Comparison of ENCODE assay signal across 2 cellular contexts in genomic region chr7:150964593-150965111, GRCh38.
TF ChIP-seq lines count a peak whose summit lies in the region.

No MANE protein-coding gene starts in this region.

TF ChIP-seq in HCT116, 20 proteins besides CTCF, POLR2A, EP300 and RAD21:
- no peak for TF ChIP-seq POLR2AphosphoS5 (IDR thresholded peaks at IDR 0.05; ENCODE audit: low read depth, low read length)
- no peak for TF ChIP-seq ZNF274 (IDR thresholded peaks at IDR 0.05; ENCODE audit: low read depth, low read length)
- no peak for TF ChIP-seq ATF3 (IDR thresholded peaks at IDR 0.05)
- TF ChIP-seq ZFX (IDR thresholded peaks at IDR 0.05), result no peak
- no peak for TF ChIP-seq EGR1 (IDR thresholded peaks at IDR 0.05; ENCODE audit: low read depth)
- no peak for TF ChIP-seq MAX (IDR thresholded peaks at IDR 0.05)
- no peak for TF ChIP-seq FOSL1 (IDR thresholded peaks at IDR 0.05; ENCODE audit: low read depth)
- no peak for TF ChIP-seq JUND (IDR thresholded peaks at IDR 0.05)
- no peak for TF ChIP-seq TCF7L2 (IDR thresholded peaks at IDR 0.05; ENCODE audit: borderline replicate concordance, extremely low read depth, insufficient read depth, insufficient read length)
- no peak for TF ChIP-seq EZH2 (IDR thresholded peaks at IDR 0.05)
- TF ChIP-seq SP1 (IDR thresholded peaks at IDR 0.05; ENCODE audit: low read depth), result no peak
- TF ChIP-seq CEBPB (IDR thresholded peaks at IDR 0.05; ENCODE audit: low read depth), result no peak

TF ChIP-seq in H1, 55 proteins besides CTCF, POLR2A, EP300 and RAD21:
- TF ChIP-seq GTF2F1 (IDR thresholded peaks at IDR 0.05; ENCODE audit: borderline replicate concordance, low read depth, low read length), result no peak
- TF ChIP-seq, protein P1, sequence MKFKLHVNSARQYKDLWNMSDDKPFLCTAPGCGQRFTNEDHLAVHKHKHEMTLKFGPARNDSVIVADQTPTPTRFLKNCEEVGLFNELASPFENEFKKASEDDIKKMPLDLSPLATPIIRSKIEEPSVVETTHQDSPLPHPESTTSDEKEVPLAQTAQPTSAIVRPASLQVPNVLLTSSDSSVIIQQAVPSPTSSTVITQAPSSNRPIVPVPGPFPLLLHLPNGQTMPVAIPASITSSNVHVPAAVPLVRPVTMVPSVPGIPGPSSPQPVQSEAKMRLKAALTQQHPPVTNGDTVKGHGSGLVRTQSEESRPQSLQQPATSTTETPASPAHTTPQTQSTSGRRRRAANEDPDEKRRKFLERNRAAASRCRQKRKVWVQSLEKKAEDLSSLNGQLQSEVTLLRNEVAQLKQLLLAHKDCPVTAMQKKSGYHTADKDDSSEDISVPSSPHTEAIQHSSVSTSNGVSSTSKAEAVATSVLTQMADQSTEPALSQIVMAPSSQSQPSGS (IDR thresholded peaks at IDR 0.05; ENCODE audit: low read length), result no peak
- TF ChIP-seq KDM1A (IDR thresholded peaks at IDR 0.05; ENCODE audit: borderline replicate concordance, low read length), result no peak
- TF ChIP-seq SIN3A (conservative IDR thresholded peaks at IDR 0.05 in 1 of 2, IDR thresholded peaks at IDR 0.05 in 1 of 2; ENCODE audit: low read depth in 1 of 2, low read length in 2 of 2), result no peak
- TF ChIP-seq NANOG (IDR thresholded peaks at IDR 0.05; ENCODE audit: insufficient read depth, low read depth, low read length, poor library complexity, severe bottlenecking), result no peak
- no peak for TF ChIP-seq SP2 (IDR thresholded peaks at IDR 0.05; ENCODE audit: low read length)
- TF ChIP-seq RXRA (IDR thresholded peaks at IDR 0.05; ENCODE audit: insufficient read depth, low read depth, low read length), result no peak
- no peak for TF ChIP-seq SRF (IDR thresholded peaks at IDR 0.05; ENCODE audit: low read depth, low read length)
- no peak for TF ChIP-seq CEBPB (IDR thresholded peaks at IDR 0.05; ENCODE audit: low read depth, low read length)
- no peak for TF ChIP-seq JUND (IDR thresholded peaks at IDR 0.05; ENCODE audit: low read length)
- no peak for TF ChIP-seq ATF3 (IDR thresholded peaks at IDR 0.05; ENCODE audit: insufficient read depth, low read depth, low read length)
- TF ChIP-seq ASH2L (IDR thresholded peaks at IDR 0.05; ENCODE audit: low read length), result no peak
- TF ChIP-seq CBX5 (IDR thresholded peaks at IDR 0.05; ENCODE audit: low read depth, low read length), result no peak
- TF ChIP-seq POU5F1 (IDR thresholded peaks at IDR 0.05; ENCODE audit: low read depth, low read length), result no peak
TF ChIP-seq in H1: peak in this region for 0.
